35 cellular contexts compared by ENCODE assay signal in the genomic region with DNA sequence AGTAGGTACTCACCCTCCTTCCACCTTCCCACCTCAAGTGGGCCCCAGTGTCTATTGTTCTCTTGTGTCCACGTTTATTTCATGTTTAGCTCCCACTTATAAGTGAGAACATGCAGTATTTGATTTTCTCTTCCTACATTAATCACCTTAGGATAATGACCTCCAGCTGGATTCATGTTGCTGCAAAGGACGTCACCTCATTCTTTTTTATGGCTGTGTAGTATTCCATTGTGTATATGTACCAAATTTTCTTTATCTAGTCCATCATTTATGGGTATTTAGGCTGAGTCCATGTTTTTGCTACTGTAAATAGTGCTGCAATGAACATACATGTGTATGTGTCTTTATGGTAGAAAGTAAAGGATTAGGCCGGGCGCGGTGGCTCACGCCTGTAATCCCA.
"Had no signal": no experiment of that assay in that cellular context is flagged by ENCODE, and none has a peak within 500 bp of the region (broad histone marks: within the 10 kb centered on the region; RNA-seq: fewer than 3 reads in every experiment).

No MANE protein-coding gene starts in this region.

- H3K9me3 ChIP-seq: MG63 had no signal

- DNase-seq: Kasumi-1, MG63, MM.1S, MV-4-11, NCI-H1048, NCI-H1092, NCI-H1092 treated with DMSO at 0.1 percent for 48 hours, NCI-H1105, NCI-H1105 treated with DMSO at 0.1 percent for 48 hours, NCI-H1417, NCI-H1417 treated with DMSO at 0.1 percent for 48 hours, NCI-H1436, NCI-H1436 treated with DMSO at 0.1 percent for 48 hours, NCI-H146, NCI-H1694, NCI-H1694 treated with DMSO at 0.1 percent for 48 hours, NCI-H187, NCI-H187 treated with DMSO at 0.1 percent for 48 hours, NCI-H1930, NCI-H2029, NCI-H2029 treated with DMSO at 0.1 percent for 48 hours, NCI-H2081, NCI-H2081 treated with DMSO at 0.1 percent for 48 hours, NCI-H2107, NCI-H2171, NCI-H2171 treated with DMSO at 0.1 percent for 48 hours, NCI-H2227 treated with DMSO at 0.1 percent for 48 hours, NCI-H226, NCI-H345, NCI-H446, NCI-H446 treated with DMSO at 0.1 percent for 48 hours, NCI-H510A, NCI-H510A treated with DMSO at 0.1 percent for 48 hours, NCI-H524, NCI-H524 treated with DMSO at 0.1 percent for 48 hours had no signal

- H3K36me3 ChIP-seq: MG63 had no signal

- H3K4me3 ChIP-seq: MG63 had no signal

- H3K27me3 ChIP-seq: MG63 had no signal
